8 cellular contexts compared by ENCODE assay signal in the genomic region with DNA sequence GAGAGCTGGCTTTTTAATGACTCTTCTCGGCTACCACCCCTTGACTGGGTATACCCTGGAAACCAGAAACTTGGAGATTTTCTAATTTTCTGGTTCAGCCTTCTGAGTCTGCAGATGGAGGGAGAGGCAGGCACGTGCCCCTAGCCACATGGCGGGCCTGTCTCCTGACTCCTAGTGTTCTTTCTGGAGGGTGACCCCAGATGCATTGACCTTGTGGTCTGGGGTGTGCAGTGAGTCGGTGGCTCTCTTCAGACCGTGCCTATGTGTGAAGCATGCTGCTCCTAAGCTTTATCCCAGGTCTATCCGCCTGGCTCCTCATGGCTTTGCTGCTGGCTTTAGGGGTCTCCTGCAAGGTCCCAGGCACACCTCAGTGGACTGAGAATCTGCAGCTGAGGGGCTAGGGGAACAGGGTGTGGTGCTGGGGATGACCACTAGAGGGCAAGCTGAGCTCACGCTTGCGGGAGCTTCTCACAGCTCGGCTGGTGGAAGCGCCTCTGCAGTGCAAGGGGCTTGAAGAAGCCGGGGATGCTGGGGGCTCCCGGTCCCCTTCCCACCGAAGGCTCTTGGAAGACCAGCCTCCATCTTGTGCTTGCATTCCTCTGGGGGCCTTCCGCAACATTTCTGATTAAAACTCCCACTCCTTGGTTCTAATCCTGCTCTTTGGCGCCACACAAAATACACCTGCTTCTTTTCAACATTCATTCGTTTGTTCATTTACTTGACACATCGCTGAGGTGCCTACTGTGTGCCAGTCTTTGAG. TPM values are rescaled to one million over a fixed set of nuclear protein-coding genes. Genes with fewer than 3 reads are reported as not detected.
A peak's percentile ranks its signal among the peaks of the same experiment; 100 is the strongest.
DNase-seq lines count a peak whose midpoint lies in the region; ATAC-seq and TF ChIP-seq lines count a peak whose summit lies in the region.

No MANE protein-coding gene starts in this region.

- H3K4me1 Mint-ChIP-seq in endothelial cell (ENCODE audit: unreplicated experiment) = no peaks in the 10 kb centered on the region

- ATAC-seq in GM19023 (IDR thresholded peaks at IDR 0.05; ENCODE audit: unreplicated experiment) = peak; percentile 90
- peak; percentile 88 for ATAC-seq in HG03175 (IDR thresholded peaks at IDR 0.05; ENCODE audit: unreplicated experiment)

- H3K36me3 Mint-ChIP-seq in endothelial cell (ENCODE audit: low read depth, unreplicated experiment) = no peaks in the 10 kb centered on the region

- H3K27ac Mint-ChIP-seq in endothelial cell (ENCODE audit: unreplicated experiment) = no peak overlapping the region

- H3K4me3 Mint-ChIP-seq in endothelial cell (ENCODE audit: unreplicated experiment) = no peak overlapping the region

- no peaks in the 10 kb centered on the region for H3K36me3 ChIP-seq in BJ (ENCODE audit: control insufficient read depth, insufficient read depth, low read length)

- H3K9me3 Mint-ChIP-seq in endothelial cell (ENCODE audit: unreplicated experiment) = no peaks in the 10 kb centered on the region

- H3K27me3 ChIP-seq in BJ (ENCODE audit: control insufficient read depth, insufficient read depth, low read length) = no peaks in the 10 kb centered on the region

- CTCF ChIA-PET in BJ (lab: Yijun Ruan, JAX) = interaction anchor here (0.6 to 2.3 kb wide), 20 partner anchors 11 to 394 kb away, joined by 3 to 19 read pairs (median 4); no protein-coding TSS in a partner anchor

- DNase-seq in BJ (ENCODE audit: low read depth) (no peak), NCI-H526 (lab: John Stamatoyannopoulos, UW) (peak; percentile 42 to 86), endothelial cell (ENCODE audit: low spot score) (peak; percentile 90), midbrain (lab: John Stamatoyannopoulos, UW) (peak; percentile 80)
- peak; percentile 34 to 49 for DNase-seq in activated CD8-positive, alpha-beta memory T cell treated with anti-CD3 and anti-CD28 coated beads for 1 hour (ENCODE audit: extremely low read depth in 1 of 2, low read depth in 1 of 2)
- peak; percentile 60 to 70 for DNase-seq in stimulated activated CD8-positive, alpha-beta memory T cell treated with anti-CD3 and anti-CD28 coated beads, Interleukin-2, amount 100 ng/mL, for 48 hours (ENCODE audit: low read depth in 2 of 2)

- TF ChIP-seq CTCF in BJ (IDR thresholded peaks at IDR 0.05; ENCODE audit: insufficient read depth, low read depth, low read length) = peak; percentile 99
- peak; percentile 94 for TF ChIP-seq CTCF in endothelial cell (IDR thresholded peaks at IDR 0.05; ENCODE audit: unreplicated experiment)

- POLR2A ChIA-PET in BJ (lab: Charles Lee) = interaction anchor here (0.5 kb wide), 1 partner anchor 10 kb away, joined by 3 read pairs; no protein-coding TSS in a partner anchor

- H3K4me3 ChIP-seq in BJ (ENCODE audit: low read depth, low read length) = no peak overlapping the region

- peaks cover 6% of the 10 kb centered on the region for H3K27me3 Mint-ChIP-seq in endothelial cell (ENCODE audit: unreplicated experiment)

RNA-seq across cellular contexts. Expression of a gene that starts 51.8 kb away (rescaled TPM):
- not detected in 2 replicates for polyA plus RNA-seq in BJ (2011; rRNA removed)
- polyA minus RNA-seq in BJ (2011; rRNA and poly(A)+ RNA removed) = not detected in 2 replicates
- 0.13 TPM for total RNA-seq in endothelial cell (ENCODE audit: unreplicated experiment)

RNA-seq across cellular contexts. Expression of a gene that starts 54.7 kb away (rescaled TPM):
- polyA plus RNA-seq in BJ (2011; rRNA removed) = not detected in 2 replicates
- polyA minus RNA-seq in BJ (2011; rRNA and poly(A)+ RNA removed) = not detected in 2 replicates
- 1.4 TPM for total RNA-seq in endothelial cell (ENCODE audit: unreplicated experiment)
